Comparison of ENCODE assay signal across 8 cellular contexts in genomic region chr11:34105079-34105956, GRCh38. TPM values are rescaled to one million over a fixed set of nuclear protein-coding genes. Genes with fewer than 3 reads are reported as not detected.
A peak's percentile ranks its signal among the peaks of the same experiment; 100 is the strongest.
DNase-seq lines count a peak whose midpoint lies in the region; ATAC-seq and TF ChIP-seq lines count a peak whose summit lies in the region.

NAT10 (plus strand) TSS chr11:34105629; CDS start chr11:34108226, 2,597 bp downstream.

- intact Hi-C loops in colonic mucosa (cut with DNase I): loop anchor here (5.0 kb wide), 1 partner anchor 108 kb away; no protein-coding TSS in a partner anchor

- peaks cover 16% of the 10 kb centered on the region for H3K4me1 ChIP-seq in colonic mucosa

- peak; percentile 48 to 95 (median 93) for DNase-seq in C1 segment of cervical spinal cord (lab: John Stamatoyannopoulos, UW)
- DNase-seq in NCI-H526 (lab: John Stamatoyannopoulos, UW): peak; percentile 98 to 99
- peak; percentile 98 for DNase-seq in activated CD4-positive, alpha-beta T cell treated with anti-CD3 and anti-CD28 coated beads for 48 hours
- DNase-seq in colonic mucosa: peak; percentile 97
- DNase-seq in stimulated activated CD4-positive, alpha-beta T cell treated with anti-CD3 and anti-CD28 coated beads, Interleukin-1b, Interleukin-23, amount 100 ng/mL, for 4 hours (ENCODE audit: low read depth in 2 of 2): peak; percentile 88 to 95

- peak within 1 kb of the TSS; percentile 88 to 96 for H3K9ac ChIP-seq in colonic mucosa (ENCODE audit: low read depth in 2 of 2, low read length in 2 of 2)

- no peak for TF ChIP-seq CTCF in colonic mucosa (IDR thresholded peaks at IDR 0.05)

- peaks cover under 1% of the 10 kb centered on the region for H3K36me3 ChIP-seq in colonic mucosa

- H3K27ac ChIP-seq in colonic mucosa (peak within 1 kb of the TSS; percentile 93), layer of hippocampus (ENCODE audit: low read depth, low read length) (peak within 1 kb of the TSS; percentile 87)

- peak within 1 kb of the TSS; percentile 99 for H3K4me3 ChIP-seq in colonic mucosa

- peak; percentile 97 for ATAC-seq in GM19324 (IDR thresholded peaks at IDR 0.05; ENCODE audit: low FRiP score, unreplicated experiment)
- peak; percentile 90 for ATAC-seq in HG03469 (IDR thresholded peaks at IDR 0.05; ENCODE audit: unreplicated experiment)

- no peaks in the 10 kb centered on the region for H3K27me3 ChIP-seq in colonic mucosa
- no peaks in the 10 kb centered on the region for H3K27me3 ChIP-seq in layer of hippocampus (ENCODE audit: control insufficient read depth, insufficient read depth, low read length)

- no peaks in the 10 kb centered on the region for H3K9me3 ChIP-seq in colonic mucosa

RNA-seq across cellular contexts. Expression of gene NAT10, which starts in this region (rescaled TPM):
- 10 to 100 TPM; 24.1 to 48.0 TPM for total RNA-seq in colonic mucosa

Comparison
In these comparisons a context has a peak if more than half of its experiments do, and no peak if none do; other contexts are left out.
1. Peak in every context shown above with its lines: DNase-seq, ATAC-seq, H3K4me3 ChIP-seq and H3K27ac ChIP-seq.